In genomic region chr6:152874846-152875568, GRCh38 we compare ENCODE assay signal across 1 cellular context.
TF ChIP-seq lines count a peak whose summit lies in the region.

No MANE protein-coding gene starts in this region.

TF ChIP-seq in HCT116, 20 proteins besides CTCF, POLR2A, EP300 and RAD21 (continued from another document):
- no peak for TF ChIP-seq REST (IDR thresholded peaks at IDR 0.05; ENCODE audit: low read depth)
- no peak for TF ChIP-seq JUND (IDR thresholded peaks at IDR 0.05)
- no peak for TF ChIP-seq TCF7L2 (IDR thresholded peaks at IDR 0.05; ENCODE audit: borderline replicate concordance, extremely low read depth, insufficient read depth, insufficient read length)
- no peak for TF ChIP-seq YY1 (IDR thresholded peaks at IDR 0.05; ENCODE audit: extremely low read depth, insufficient replicate concordance, low read depth, low read length)
- no peak for TF ChIP-seq ZFX (IDR thresholded peaks at IDR 0.05)
- no peak for TF ChIP-seq EGR1 (IDR thresholded peaks at IDR 0.05; ENCODE audit: low read depth)
- TF ChIP-seq FOSL1 (IDR thresholded peaks at IDR 0.05; ENCODE audit: low read depth) = no peak
- TF ChIP-seq EZH2phosphoT487 (IDR thresholded peaks at IDR 0.05; ENCODE audit: borderline replicate concordance) = no peak
- no peak for TF ChIP-seq MAX (IDR thresholded peaks at IDR 0.05)
- no peak for TF ChIP-seq CBX3 (IDR thresholded peaks at IDR 0.05; ENCODE audit: low read depth)
- no peak for TF ChIP-seq SRF (IDR thresholded peaks at IDR 0.05; ENCODE audit: low read depth)
- no peak for TF ChIP-seq ATF3 (IDR thresholded peaks at IDR 0.05)
